9 cellular contexts compared by ENCODE assay signal in the genomic region with DNA sequence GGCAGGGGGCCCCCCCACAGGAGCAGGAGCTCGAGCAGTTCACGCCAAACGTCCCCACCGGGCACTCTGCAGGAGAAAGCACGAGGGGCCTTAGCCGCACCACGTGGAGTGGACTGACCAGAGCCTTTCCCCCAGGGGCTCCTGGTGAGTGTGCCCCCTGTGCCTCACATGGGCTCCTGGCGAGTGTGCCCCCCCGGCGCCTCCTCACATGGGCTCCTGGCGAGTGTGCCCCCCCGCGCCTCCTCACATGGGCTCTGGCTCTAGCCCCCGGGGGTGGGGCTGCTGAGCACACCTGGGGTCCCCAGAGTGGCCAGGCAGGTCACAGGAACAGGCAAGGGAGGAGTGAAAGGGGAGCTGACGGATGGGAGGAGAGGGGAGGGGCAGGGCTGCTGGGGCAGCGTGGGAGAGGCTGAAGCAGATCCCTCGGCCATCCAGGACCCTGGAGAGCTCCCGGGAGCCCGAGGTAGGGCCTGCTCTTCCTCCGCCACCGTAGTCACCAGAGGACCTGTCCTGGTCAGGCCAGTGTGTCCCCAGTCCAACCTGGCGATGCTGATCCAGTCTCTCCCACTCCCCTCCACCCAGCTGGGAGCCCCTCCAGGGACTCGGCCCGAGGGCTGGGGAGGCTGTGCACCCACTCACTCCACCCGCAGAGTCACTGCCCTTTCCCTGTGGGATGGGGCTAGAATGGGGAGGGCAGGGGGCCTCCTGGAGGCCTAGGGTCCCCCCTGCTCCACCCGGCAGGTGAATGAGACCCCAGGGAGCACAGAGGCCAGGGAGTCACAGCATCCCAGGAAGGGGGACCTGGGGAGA. TPM values are rescaled to one million over a fixed set of nuclear protein-coding genes. Genes with fewer than 3 reads are reported as not detected.
DNase-seq lines count a peak whose midpoint lies in the region; ATAC-seq and TF ChIP-seq lines count a peak whose summit lies in the region.
"Had no signal": no experiment of that assay in that cellular context is flagged by ENCODE, and none has a peak within 500 bp of the region (broad histone marks: within the 10 kb centered on the region; RNA-seq: fewer than 3 reads in every experiment).

No MANE protein-coding gene starts in this region.

- 78% methylated on average over 7 of the region's 26 CpGs for WGBS in right lobe of liver (ENCODE audit: insufficient coverage, low coverage, low lambda C conversion rate, missing lambda C conversion rate)

- no peak overlapping the region for H3K4me3 ChIP-seq in MG63
- no peak overlapping the region for H3K4me3 ChIP-seq in right lobe of liver

- H3K4me3 Mint-ChIP-seq in type B pancreatic cell = no peak overlapping the region
- H3K4me3 Mint-ChIP-seq: activated naive CD4-positive, alpha-beta T cell treated with anti-CD3 and anti-CD28 coated beads, Interleukin-2, amount 50 U/mL, for 24 hours had no signal

- H3K9me3 ChIP-seq in MG63 (no peaks in the 10 kb centered on the region), right lobe of liver (no peaks in the 10 kb centered on the region)

- H3K4me1 ChIP-seq in right lobe of liver = no peaks in the 10 kb centered on the region

- H3K4me1 Mint-ChIP-seq in type B pancreatic cell (ENCODE audit: unreplicated experiment) = no peaks in the 10 kb centered on the region
- H3K4me1 Mint-ChIP-seq: activated naive CD4-positive, alpha-beta T cell treated with anti-CD3 and anti-CD28 coated beads, Interleukin-2, amount 50 U/mL, for 24 hours had no signal

- no peaks in the 10 kb centered on the region for H3K9me3 Mint-ChIP-seq in type B pancreatic cell
- H3K9me3 Mint-ChIP-seq: activated naive CD4-positive, alpha-beta T cell treated with anti-CD3 and anti-CD28 coated beads, Interleukin-2, amount 50 U/mL, for 24 hours had no signal

- no peaks in the 10 kb centered on the region; the same call in 1 of the 2 replicates for H3K27me3 ChIP-seq in MG63
- no peaks in the 10 kb centered on the region for H3K27me3 ChIP-seq in right lobe of liver

- no peak overlapping the region for H3K27ac Mint-ChIP-seq in type B pancreatic cell
- H3K27ac Mint-ChIP-seq: activated naive CD4-positive, alpha-beta T cell treated with anti-CD3 and anti-CD28 coated beads, Interleukin-2, amount 50 U/mL, for 24 hours had no signal

- TF ChIP-seq CTCF in right lobe of liver (IDR thresholded peaks at IDR 0.05) (no peak), type B pancreatic cell (conservative IDR thresholded peaks at IDR 0.05) (no peak)

- H3K27ac ChIP-seq in caudate nucleus (ENCODE audit: low read depth, low read length) = no peak overlapping the region
- no peak overlapping the region for H3K27ac ChIP-seq in right lobe of liver

- peaks cover 82% of the 10 kb centered on the region for H3K36me3 ChIP-seq in MG63
- no peaks in the 10 kb centered on the region for H3K36me3 ChIP-seq in right lobe of liver

- DNase-seq in EH (ENCODE audit: low read depth) = peak; percentile 38
- peak; percentile 91 for DNase-seq in MG63
- DNase-seq in caudate nucleus (lab: John Stamatoyannopoulos, UW) = peak in 36 of 61 donors; percentile 2 to 78 (median 24)
- DNase-seq in right lobe of liver = peak; percentile 53 to 91 (median 86)
- peak; percentile 87 for DNase-seq in type B pancreatic cell (ENCODE audit: extremely low spot score, unreplicated experiment)

- H3K36me3 Mint-ChIP-seq in type B pancreatic cell = no peaks in the 10 kb centered on the region
- H3K36me3 Mint-ChIP-seq: activated naive CD4-positive, alpha-beta T cell treated with anti-CD3 and anti-CD28 coated beads, Interleukin-2, amount 50 U/mL, for 24 hours had no signal

- no peak for TF ChIP-seq POLR2A in right lobe of liver (IDR thresholded peaks at IDR 0.05)

- intact Hi-C loops in right lobe of liver (cut with DNase I) = no loop called here

- H3K27me3 Mint-ChIP-seq in type B pancreatic cell = no peaks in the 10 kb centered on the region
- H3K27me3 Mint-ChIP-seq: activated naive CD4-positive, alpha-beta T cell treated with anti-CD3 and anti-CD28 coated beads, Interleukin-2, amount 50 U/mL, for 24 hours had no signal

- peak; percentile 41 to 72 (median 61) for ATAC-seq in right lobe of liver
- no peak for ATAC-seq in HG02571 (IDR thresholded peaks at IDR 0.05; ENCODE audit: unreplicated experiment)
- no peak for ATAC-seq in HG02763 (IDR thresholded peaks at IDR 0.05; ENCODE audit: unreplicated experiment)
- no peak for ATAC-seq in GM19455 (IDR thresholded peaks at IDR 0.05; ENCODE audit: unreplicated experiment)

RNA-seq across cellular contexts. Expression of gene ARHGEF16, which starts 47.6 kb away (rescaled TPM):
- total RNA-seq in MG63 (2014; rRNA removed; shearing (Covaris generic); ENCODE audit: low replicate concordance) = 0.13 TPM in 1 of 2 replicates, not detected in the other
- total RNA-seq in right lobe of liver = 10 to 100 TPM in 2 of 6 experiments, 1 to 10 TPM in 4; 2.1 to 16.3 (median 7.5) TPM
- 16.1 and 28.9 TPM in 2 replicates for total RNA-seq in type B pancreatic cell (ENCODE audit: low replicate concordance)

Comparison
In these comparisons a context has a peak if more than half of its experiments do, and no peak if none do; other contexts are left out.
1. DNase-seq: peak in every context shown above with its lines; median percentile 91 in MG63; 87 in type B pancreatic cell; 86 in right lobe of liver; 38 in EH; 24 in caudate nucleus.
2. ATAC-seq: peak in right lobe of liver (4 of 4); none in HG02571 (single experiment), HG02763 (single experiment) and GM19455 (single experiment).